Comparison of ENCODE assay signal across 39 cellular contexts in the genomic region with DNA sequence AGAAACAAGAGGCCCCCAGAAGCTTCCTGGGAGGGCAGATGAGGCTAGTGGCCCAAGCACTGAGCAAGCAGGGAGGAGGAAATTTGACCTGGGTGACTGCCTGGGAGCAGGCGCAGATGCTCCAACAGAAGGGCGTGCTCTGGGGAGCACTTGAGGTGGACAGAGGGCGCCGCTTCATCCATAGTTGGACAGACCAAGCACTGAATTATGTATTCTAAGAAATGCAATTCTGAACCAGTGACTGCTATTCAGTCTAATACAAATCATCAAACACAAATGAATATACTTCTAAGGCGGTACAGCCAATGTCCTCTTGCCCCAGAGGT. TPM values are rescaled to one million over a fixed set of nuclear protein-coding genes. Genes with fewer than 3 reads are reported as not detected.
"Had no signal": no experiment of that assay in that cellular context is flagged by ENCODE, and none has a peak within 500 bp of the region (broad histone marks: within the 10 kb centered on the region; RNA-seq: fewer than 3 reads in every experiment).

No MANE protein-coding gene starts in this region.

- H3K27me3 ChIP-seq: ascending aorta, cardiac muscle cell had no signal

- DNase-seq: activated B cell treated with CpG ODN at 0.5 μM for 24 hours; activated CD4-positive, alpha-beta memory T cell treated with anti-CD3 and anti-CD28 coated beads for 36 hours; activated CD4-positive, alpha-beta T cell treated with anti-CD3 and anti-CD28 coated beads for 36 hours; activated CD4-positive, alpha-beta T cell treated with anti-CD3 and anti-CD28 coated beads, Interleukin-2, amount 10 ng/mL, durations not matched to agents 24 days and 14 days; activated CD8-positive, alpha-beta memory T cell treated with anti-CD3 and anti-CD28 coated beads, Interleukin-2, amount 10 ng/mL, durations not matched to agents 7 days and 5 days; activated CD8-positive, alpha-beta memory T cell treated with anti-CD3 and anti-CD28 coated beads, Interleukin-2, amount 50 U/mL, for 4 hours; activated CD8-positive, alpha-beta T cell treated with anti-CD3 and anti-CD28 coated beads, Interleukin-2, amount 10 ng/mL, durations not matched to agents 7 days and 5 days; activated effector memory CD4-positive, alpha-beta T cell treated with anti-CD3 and anti-CD28 coated beads, Interleukin-2, amount 50 U/mL, for 16 hours; activated naive CD4-positive, alpha-beta T cell treated with anti-CD3 and anti-CD28 coated beads for 36 hours; activated naive CD8-positive, alpha-beta T cell treated with anti-CD3 and anti-CD28 coated beads for 36 hours; activated naive CD8-positive, alpha-beta T cell treated with anti-CD3 and anti-CD28 coated beads, Interleukin-2, amount 50 U/mL, for 24 hours; activated T-cell treated with anti-CD3 and anti-CD28 coated beads, Interleukin-2, amount 50 U/mL, for 1 hour; activated T-cell treated with anti-CD3 and anti-CD28 coated beads, Interleukin-2, amount 50 U/mL, for 48 hours; adrenal gland; amygdala; central memory CD4-positive, alpha-beta T cell; cerebellar nuclear complex; effector memory CD4-positive, alpha-beta T cell; endodermal cell; foreskin fibroblast; gastrocnemius medialis; glutamatergic neuron; T-helper 1 cell; T-helper 17 cell; T1000; WERI-Rb-1 had no signal

- H3K9me3 Mint-ChIP-seq: activated B cell treated with CpG ODN at 0.5 μM for 24 hours; activated T-helper 2 cell treated with anti-CD3 and anti-CD28 coated beads, Interferon-gamma antibody, Interleukin-2, Interleukin-4, amounts not matched to agents 10 μg/mL and 5 μg/mL and 100 μg/mL, durations not matched to agents 14 hours and 24 hours and 36 hours; T-helper 2 cell treated with Interferon-gamma antibody and Interleukin-4, amounts not matched to agents 5 μg/mL and 100 μg/mL, for 36 hours had no signal

- H3K4me3 ChIP-seq: adrenal gland, ascending aorta, breast epithelium, cardiac muscle cell, coronary artery, dorsolateral prefrontal cortex, gastrocnemius medialis had no signal

- H3K27me3 Mint-ChIP-seq: activated B cell treated with CpG ODN at 0.5 μM for 24 hours; activated naive CD4-positive, alpha-beta T cell treated with anti-CD3 and anti-CD28 coated beads, Interleukin-2, amount 50 U/mL, for 24 hours; activated naive CD8-positive, alpha-beta T cell treated with anti-CD3 and anti-CD28 coated beads, Interleukin-2, amount 50 U/mL, for 24 hours; T-helper 17 cell had no signal

- H3K4me1 Mint-ChIP-seq: activated CD4-positive, alpha-beta T cell treated with anti-CD3 and anti-CD28 coated beads, Interleukin-2, amount 10 ng/mL, durations not matched to agents 24 days and 14 days; activated CD8-positive, alpha-beta memory T cell treated with anti-CD3 and anti-CD28 coated beads, Interleukin-2, amount 10 ng/mL, durations not matched to agents 7 days and 5 days; activated naive CD4-positive, alpha-beta T cell treated with anti-CD3 and anti-CD28 coated beads, Interleukin-2, amount 50 U/mL, for 24 hours; T-helper 17 cell had no signal

- H3K27ac ChIP-seq: adrenal gland, ascending aorta, breast epithelium, cardiac muscle cell, coronary artery, dorsolateral prefrontal cortex, gastrocnemius medialis, WERI-Rb-1 had no signal

- H3K27ac Mint-ChIP-seq: activated B cell treated with CpG ODN at 0.5 μM for 24 hours; activated CD4-positive, alpha-beta memory T cell treated with anti-CD3 and anti-CD28 coated beads for 36 hours; activated CD4-positive, alpha-beta T cell treated with anti-CD3 and anti-CD28 coated beads for 36 hours; activated CD4-positive, alpha-beta T cell treated with anti-CD3 and anti-CD28 coated beads, Interleukin-2, amount 10 ng/mL, durations not matched to agents 24 days and 14 days; activated CD8-positive, alpha-beta memory T cell treated with anti-CD3 and anti-CD28 coated beads, Interleukin-2, amount 10 ng/mL, durations not matched to agents 7 days and 5 days; activated CD8-positive, alpha-beta T cell treated with anti-CD3 and anti-CD28 coated beads, Interleukin-2, amount 10 ng/mL, durations not matched to agents 7 days and 5 days; activated naive CD4-positive, alpha-beta T cell treated with anti-CD3 and anti-CD28 coated beads for 36 hours; activated naive CD4-positive, alpha-beta T cell treated with anti-CD3 and anti-CD28 coated beads, Interleukin-2, amount 50 U/mL, for 24 hours; activated naive CD8-positive, alpha-beta T cell treated with anti-CD3 and anti-CD28 coated beads for 36 hours; activated naive CD8-positive, alpha-beta T cell treated with anti-CD3 and anti-CD28 coated beads, Interleukin-2, amount 50 U/mL, for 24 hours; activated T-helper 1 cell treated with anti-CD3 and anti-CD28 coated beads, Interleukin-12 subunit alpha, Interleukin-12 subunit beta, Interleukin-2, Interleukin-4 antibody, amounts not matched to agents 30 ng/mL and 10 ng/mL and 1 ng/mL, durations not matched to agents 14 hours and 24 hours and 36 hours; activated T-helper 2 cell treated with anti-CD3 and anti-CD28 coated beads, Interferon-gamma antibody, Interleukin-2, Interleukin-4, amounts not matched to agents 10 μg/mL and 5 μg/mL and 100 μg/mL, durations not matched to agents 14 hours and 24 hours and 36 hours; brain; dendritic cell treated with granulocyte-macrophage colony-stimulating factor and Interleukin-4, amounts not matched to agents 40 ng/mL and 50 ng/mL, for 4 days; endodermal cell; T-helper 17 cell; T-helper 2 cell treated with Interferon-gamma antibody and Interleukin-4, amounts not matched to agents 5 μg/mL and 100 μg/mL, for 36 hours had no signal

- H3K4me1 ChIP-seq: adrenal gland, ascending aorta, breast epithelium, gastrocnemius medialis had no signal

- H3K36me3 ChIP-seq: adrenal gland, ascending aorta, breast epithelium, cardiac muscle cell, gastrocnemius medialis, WERI-Rb-1 had no signal

- H3K4me3 Mint-ChIP-seq: activated B cell treated with CpG ODN at 0.5 μM for 24 hours; activated CD4-positive, alpha-beta memory T cell treated with anti-CD3 and anti-CD28 coated beads for 36 hours; activated CD4-positive, alpha-beta T cell treated with anti-CD3 and anti-CD28 coated beads for 36 hours; activated CD4-positive, alpha-beta T cell treated with anti-CD3 and anti-CD28 coated beads, Interleukin-2, amount 10 ng/mL, durations not matched to agents 24 days and 14 days; activated CD8-positive, alpha-beta memory T cell treated with anti-CD3 and anti-CD28 coated beads, Interleukin-2, amount 10 ng/mL, durations not matched to agents 7 days and 5 days; activated CD8-positive, alpha-beta T cell treated with anti-CD3 and anti-CD28 coated beads, Interleukin-2, amount 10 ng/mL, durations not matched to agents 7 days and 5 days; activated naive CD4-positive, alpha-beta T cell treated with anti-CD3 and anti-CD28 coated beads for 36 hours; activated naive CD4-positive, alpha-beta T cell treated with anti-CD3 and anti-CD28 coated beads, Interleukin-2, amount 50 U/mL, for 24 hours; activated naive CD8-positive, alpha-beta T cell treated with anti-CD3 and anti-CD28 coated beads for 36 hours; activated naive CD8-positive, alpha-beta T cell treated with anti-CD3 and anti-CD28 coated beads, Interleukin-2, amount 50 U/mL, for 24 hours; activated T-helper 1 cell treated with anti-CD3 and anti-CD28 coated beads, Interleukin-12 subunit alpha, Interleukin-12 subunit beta, Interleukin-2, Interleukin-4 antibody, amounts not matched to agents 30 ng/mL and 10 ng/mL and 1 ng/mL, durations not matched to agents 14 hours and 24 hours and 36 hours; brain; dendritic cell treated with granulocyte-macrophage colony-stimulating factor and Interleukin-4, amounts not matched to agents 40 ng/mL and 50 ng/mL, for 4 days; endodermal cell; T-helper 2 cell treated with Interferon-gamma antibody and Interleukin-4, amounts not matched to agents 5 μg/mL and 100 μg/mL, for 36 hours had no signal

- H3K9me3 ChIP-seq: adrenal gland, gastrocnemius medialis had no signal

- H3K36me3 Mint-ChIP-seq: activated CD4-positive, alpha-beta memory T cell treated with anti-CD3 and anti-CD28 coated beads for 36 hours; activated naive CD8-positive, alpha-beta T cell treated with anti-CD3 and anti-CD28 coated beads for 36 hours; brain had no signal

- ATAC-seq: activated CD4-positive, alpha-beta T cell treated with anti-CD3 and anti-CD28 coated beads for 36 hours; activated CD4-positive, CD25-positive, alpha-beta regulatory T cell treated with anti-CD3 and anti-CD28 coated beads, Interleukin-2, amount 50 U/mL, for 24 hours; activated CD8-positive, alpha-beta memory T cell treated with anti-CD3 and anti-CD28 coated beads, Interleukin-2, amount 10 ng/mL, durations not matched to agents 7 days and 5 days; activated CD8-positive, alpha-beta T cell treated with anti-CD3 and anti-CD28 coated beads, Interleukin-2, amount 10 ng/mL, durations not matched to agents 7 days and 5 days; activated naive CD8-positive, alpha-beta T cell treated with anti-CD3 and anti-CD28 coated beads, Interleukin-2, amount 50 U/mL, for 24 hours; esophagus mucosa; gastrocnemius medialis; T-helper 17 cell had no signal

RNA-seq across cellular contexts. Expression of gene IRF4, which starts 28.7 kb away (rescaled TPM):
- total RNA-seq: cardiac muscle cell, endodermal cell had no signal
- polyA plus RNA-seq: cardiac muscle cell had no signal
